ENCODE assay signal across 14 cellular contexts in genomic region chr3:70972855-70973254, GRCh38.
DNase-seq lines count a peak whose midpoint lies in the region; ATAC-seq and TF ChIP-seq lines count a peak whose summit lies in the region.
"Had no signal": no experiment of that assay in that cellular context is flagged by ENCODE, and none has a peak within 500 bp of the region (broad histone marks: within the 10 kb centered on the region; RNA-seq: fewer than 3 reads in every experiment).

No MANE protein-coding gene starts in this region.

- H3K4me3 Mint-ChIP-seq in activated T-cell treated with anti-CD3 and anti-CD28 coated beads, Interleukin-2, amount 50 U/mL, for 72 hours = no peak overlapping the region
- H3K4me3 Mint-ChIP-seq in activated naive CD8-positive, alpha-beta T cell = no peak overlapping the region
- no peak overlapping the region for H3K4me3 Mint-ChIP-seq in endothelial cell (ENCODE audit: unreplicated experiment)
- H3K4me3 Mint-ChIP-seq: GM23338, H9 had no signal

- H3K27ac Mint-ChIP-seq in activated T-cell treated with anti-CD3 and anti-CD28 coated beads, Interleukin-2, amount 50 U/mL, for 72 hours = peak overlapping the region; percentile 92
- peak overlapping the region; percentile 85 for H3K27ac Mint-ChIP-seq in activated naive CD8-positive, alpha-beta T cell
- no peak overlapping the region for H3K27ac Mint-ChIP-seq in endothelial cell (ENCODE audit: unreplicated experiment)
- H3K27ac Mint-ChIP-seq: H9 had no signal

- H3K27me3 ChIP-seq in gastroesophageal sphincter = no peaks in the 10 kb centered on the region
- H3K27me3 ChIP-seq: BLaER1 had no signal

- peaks cover 48% of the 10 kb centered on the region for H3K4me1 Mint-ChIP-seq in activated T-cell treated with anti-CD3 and anti-CD28 coated beads, Interleukin-2, amount 50 U/mL, for 72 hours (ENCODE audit: low read depth)
- peaks cover 30% of the 10 kb centered on the region for H3K4me1 Mint-ChIP-seq in activated naive CD8-positive, alpha-beta T cell (ENCODE audit: low read depth)
- no peaks in the 10 kb centered on the region for H3K4me1 Mint-ChIP-seq in endothelial cell (ENCODE audit: unreplicated experiment)

- peak overlapping the region in 3 of 4 donors; percentile 18 to 67 (median 44) for H3K27ac ChIP-seq in gastroesophageal sphincter
- H3K27ac ChIP-seq: BLaER1 had no signal

- no peak overlapping the region for H3K4me3 ChIP-seq in gastroesophageal sphincter
- H3K4me3 ChIP-seq: BLaER1, GM23338 had no signal

- H3K4me1 ChIP-seq in gastroesophageal sphincter = peaks cover 0 to 86% (median 2%) of the 10 kb centered on the region in 3 donors

- WGBS in gastroesophageal sphincter (ENCODE audit: low coverage in 1 of 2), 2 donors = 87 to 96% methylated on average over 3 to 5 of the region's 11 CpGs

- no peak for DNase-seq in activated T-cell treated with anti-CD3 and anti-CD28 coated beads, Interleukin-2, amount 50 U/mL, for 72 hours
- no peak for DNase-seq in activated T-cell treated with anti-CD3 and anti-CD28 coated beads, Interleukin-2, amount 50 U/mL, for 1 hour
- DNase-seq in erythroblast (lab: John Stamatoyannopoulos, UW) (no peak), LoVo (ENCODE audit: low spot score) (no peak), endothelial cell (ENCODE audit: low spot score) (no peak)
- DNase-seq: 8988T, AML-193, Calu3, DMS 273 treated with DMSO at 0.1 percent for 48 hours, H9 had no signal

- H3K9me3 ChIP-seq in gastroesophageal sphincter = no peaks in the 10 kb centered on the region

- no peaks in the 10 kb centered on the region for H3K27me3 Mint-ChIP-seq in activated T-cell treated with anti-CD3 and anti-CD28 coated beads, Interleukin-2, amount 50 U/mL, for 72 hours (ENCODE audit: low read depth)
- H3K27me3 Mint-ChIP-seq in activated naive CD8-positive, alpha-beta T cell = no peaks in the 10 kb centered on the region
- peaks cover 4% of the 10 kb centered on the region for H3K27me3 Mint-ChIP-seq in endothelial cell (ENCODE audit: unreplicated experiment)

- no peak for TF ChIP-seq CTCF in gastroesophageal sphincter (IDR thresholded peaks at IDR 0.05)
- TF ChIP-seq CTCF in endothelial cell (IDR thresholded peaks at IDR 0.05; ENCODE audit: unreplicated experiment) = no peak

- TF ChIP-seq EP300 in gastroesophageal sphincter (IDR thresholded peaks at IDR 0.05) = no peak

- no peaks in the 10 kb centered on the region for H3K9me3 Mint-ChIP-seq in activated T-cell treated with anti-CD3 and anti-CD28 coated beads, Interleukin-2, amount 50 U/mL, for 72 hours
- H3K9me3 Mint-ChIP-seq in activated naive CD8-positive, alpha-beta T cell (ENCODE audit: low read depth) = no peaks in the 10 kb centered on the region
- H3K9me3 Mint-ChIP-seq in endothelial cell (ENCODE audit: unreplicated experiment) = no peaks in the 10 kb centered on the region
- H3K9me3 Mint-ChIP-seq: GM23338, H9 had no signal

- TF ChIP-seq POLR2A in gastroesophageal sphincter (IDR thresholded peaks at IDR 0.05) (no peak), erythroblast (IDR thresholded peaks at IDR 0.05; ENCODE audit: low read length) (no peak)

- no peak for ATAC-seq in activated T-cell treated with anti-CD3 and anti-CD28 coated beads, Interleukin-2, amount 50 U/mL, for 72 hours (replicated peaks in 1 of 2)
- no peak for ATAC-seq in gastroesophageal sphincter
- ATAC-seq: GM23338 had no signal

- peaks cover 0 to 99% of the 10 kb centered on the region in 2 donors for H3K36me3 ChIP-seq in gastroesophageal sphincter

- H3K36me3 Mint-ChIP-seq in activated T-cell treated with anti-CD3 and anti-CD28 coated beads, Interleukin-2, amount 50 U/mL, for 72 hours (ENCODE audit: insufficient read depth in 2 of 2) = peaks cover 28 to 54% of the 10 kb centered on the region in 2 donors
- H3K36me3 Mint-ChIP-seq in activated naive CD8-positive, alpha-beta T cell = peaks cover 23% of the 10 kb centered on the region
- peaks cover 40% of the 10 kb centered on the region for H3K36me3 Mint-ChIP-seq in endothelial cell (ENCODE audit: low read depth, unreplicated experiment)
